ENCODE assay signal across 1 cellular context in the genomic region with DNA sequence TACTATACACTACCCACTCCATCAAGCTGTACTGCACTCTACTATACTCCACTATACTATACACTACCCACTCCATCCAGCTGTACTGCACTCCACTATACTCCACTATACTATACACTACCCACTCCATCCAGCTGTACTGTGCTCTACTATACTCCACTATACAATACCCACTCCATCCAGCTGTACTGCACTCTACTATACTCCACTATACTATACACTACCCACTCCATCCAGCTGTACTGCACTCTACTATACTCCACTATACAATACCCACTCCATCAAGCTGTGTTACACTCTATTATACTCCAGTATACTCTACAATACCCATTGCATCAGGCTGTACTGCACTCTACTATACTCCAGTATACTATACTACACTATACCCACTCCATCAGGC. TPM values are rescaled to one million over a fixed set of nuclear protein-coding genes. Genes with fewer than 3 reads are reported as not detected.
"Had no signal": no experiment of that assay in that cellular context is flagged by ENCODE, and none has a peak within 500 bp of the region (broad histone marks: within the 10 kb centered on the region; RNA-seq: fewer than 3 reads in every experiment).

No MANE protein-coding gene starts in this region.

RNA-seq across cellular contexts. Expression of a gene that starts 48.7 kb away (rescaled TPM):
- total RNA-seq: naive thymus-derived CD8-positive, alpha-beta T cell had no signal
- polyA plus RNA-seq: naive thymus-derived CD8-positive, alpha-beta T cell had no signal
